ENCODE assay signal across 17 cellular contexts in genomic region chr13:19981685-19982238, GRCh38. TPM values are rescaled to one million over a fixed set of nuclear protein-coding genes. Genes with fewer than 3 reads are reported as not detected.
DNase-seq lines count a peak whose midpoint lies in the region; ATAC-seq and TF ChIP-seq lines count a peak whose summit lies in the region.
"Had no signal": no experiment of that assay in that cellular context is flagged by ENCODE, and none has a peak within 500 bp of the region (broad histone marks: within the 10 kb centered on the region; RNA-seq: fewer than 3 reads in every experiment).

No MANE protein-coding gene starts in this region.

- no peak overlapping the region for H3K4me3 Mint-ChIP-seq in activated CD8-positive, alpha-beta T cell treated with anti-CD3 and anti-CD28 coated beads for 36 hours
- H3K4me3 Mint-ChIP-seq in activated CD8-positive, alpha-beta T cell treated with anti-CD3 and anti-CD28 coated beads, Interleukin-2, amount 10 ng/mL, durations not matched to agents 7 days and 5 days = no peak overlapping the region
- no peak overlapping the region for H3K4me3 Mint-ChIP-seq in WTC11
- H3K4me3 Mint-ChIP-seq in CD4-positive, alpha-beta T cell = no peak overlapping the region
- H3K4me3 Mint-ChIP-seq: CD8-positive, alpha-beta memory T cell had no signal

- peaks cover 39% of the 10 kb centered on the region for H3K36me3 Mint-ChIP-seq in activated CD8-positive, alpha-beta T cell treated with anti-CD3 and anti-CD28 coated beads for 36 hours (ENCODE audit: low read depth)
- H3K36me3 Mint-ChIP-seq in activated CD8-positive, alpha-beta T cell treated with anti-CD3 and anti-CD28 coated beads, Interleukin-2, amount 10 ng/mL, durations not matched to agents 7 days and 5 days (ENCODE audit: low read depth) = peaks cover 39% of the 10 kb centered on the region
- peaks cover 22% of the 10 kb centered on the region for H3K36me3 Mint-ChIP-seq in WTC11
- peaks cover 73% of the 10 kb centered on the region for H3K36me3 Mint-ChIP-seq in CD4-positive, alpha-beta T cell (ENCODE audit: low read depth)

- no peak overlapping the region for H3K27ac ChIP-seq in CD4-positive, alpha-beta T cell (ENCODE audit: low read depth, low read length)
- H3K27ac ChIP-seq: BLaER1, HL-60, SJSA1 had no signal

- CTCF ChIA-PET in activated CD8-positive, alpha-beta T cell treated with anti-CD3 and anti-CD28 coated beads for 36 hours (lab: Charles Lee) = interaction anchor here (0.9 to 1.4 kb wide), 2 partner anchors 11 to 20 kb away, joined by 3 read pairs; no protein-coding TSS in a partner anchor
- CTCF ChIA-PET in activated CD8-positive, alpha-beta T cell treated with anti-CD3 and anti-CD28 coated beads, Interleukin-2, amount 10 ng/mL, durations not matched to agents 7 days and 5 days (lab: Charles Lee) = no interaction called here
- CTCF ChIA-PET in WTC11 (lab: Charles Lee) = interaction anchor here (1.0 kb wide), 1 partner anchor 22 kb away, joined by 3 read pairs; no protein-coding TSS in a partner anchor
- CTCF ChIA-PET in CD4-positive, alpha-beta T cell (lab: Charles Lee) = interaction anchor here (0.7 kb wide), 1 partner anchor 9 kb away, joined by 3 read pairs; no protein-coding TSS in a partner anchor

- no peaks in the 10 kb centered on the region for H3K27me3 Mint-ChIP-seq in activated CD8-positive, alpha-beta T cell treated with anti-CD3 and anti-CD28 coated beads for 36 hours
- no peaks in the 10 kb centered on the region for H3K27me3 Mint-ChIP-seq in activated CD8-positive, alpha-beta T cell treated with anti-CD3 and anti-CD28 coated beads, Interleukin-2, amount 10 ng/mL, durations not matched to agents 7 days and 5 days (ENCODE audit: low read depth)
- H3K27me3 Mint-ChIP-seq in WTC11 (ENCODE audit: low read depth) = no peaks in the 10 kb centered on the region
- H3K27me3 Mint-ChIP-seq in CD4-positive, alpha-beta T cell = no peaks in the 10 kb centered on the region
- H3K27me3 Mint-ChIP-seq: CD8-positive, alpha-beta memory T cell had no signal

- peaks cover 12% of the 10 kb centered on the region for H3K9me3 ChIP-seq in CD4-positive, alpha-beta T cell (ENCODE audit: control insufficient read depth, low read length)
- H3K9me3 ChIP-seq: HAP-1, SJSA1 had no signal

- peaks cover 6% of the 10 kb centered on the region for H3K9me3 Mint-ChIP-seq in activated CD8-positive, alpha-beta T cell treated with anti-CD3 and anti-CD28 coated beads for 36 hours
- no peaks in the 10 kb centered on the region for H3K9me3 Mint-ChIP-seq in activated CD8-positive, alpha-beta T cell treated with anti-CD3 and anti-CD28 coated beads, Interleukin-2, amount 10 ng/mL, durations not matched to agents 7 days and 5 days (ENCODE audit: insufficient read depth)
- H3K9me3 Mint-ChIP-seq in WTC11 = peaks cover 12% of the 10 kb centered on the region; the same call in 1 of the 2 replicates
- peaks cover 10% of the 10 kb centered on the region for H3K9me3 Mint-ChIP-seq in CD4-positive, alpha-beta T cell

- peaks cover 30% of the 10 kb centered on the region for H3K4me1 Mint-ChIP-seq in activated CD8-positive, alpha-beta T cell treated with anti-CD3 and anti-CD28 coated beads for 36 hours (ENCODE audit: low read depth)
- H3K4me1 Mint-ChIP-seq in activated CD8-positive, alpha-beta T cell treated with anti-CD3 and anti-CD28 coated beads, Interleukin-2, amount 10 ng/mL, durations not matched to agents 7 days and 5 days (ENCODE audit: low read depth) = peaks cover 12% of the 10 kb centered on the region
- H3K4me1 Mint-ChIP-seq in WTC11 = peaks cover 58% of the 10 kb centered on the region
- peaks cover 50% of the 10 kb centered on the region for H3K4me1 Mint-ChIP-seq in CD4-positive, alpha-beta T cell (ENCODE audit: low read depth)

- POLR2A ChIA-PET in activated CD8-positive, alpha-beta T cell treated with anti-CD3 and anti-CD28 coated beads for 36 hours (lab: Charles Lee) = no interaction called here
- POLR2A ChIA-PET in activated CD8-positive, alpha-beta T cell treated with anti-CD3 and anti-CD28 coated beads, Interleukin-2, amount 10 ng/mL, durations not matched to agents 7 days and 5 days (lab: Charles Lee) = no interaction called here
- POLR2A ChIA-PET in WTC11 (lab: Charles Lee) = no interaction called here
- POLR2A ChIA-PET in CD4-positive, alpha-beta T cell (lab: Charles Lee) = no interaction called here

- no peak for ATAC-seq in activated CD8-positive, alpha-beta T cell treated with anti-CD3 and anti-CD28 coated beads for 36 hours
- ATAC-seq in activated CD8-positive, alpha-beta T cell treated with anti-CD3 and anti-CD28 coated beads, Interleukin-2, amount 10 ng/mL, durations not matched to agents 7 days and 5 days = no peak
- no peak for ATAC-seq in WTC11
- ATAC-seq in CD4-positive, alpha-beta T cell (ENCODE audit: poor library complexity) = no peak
- ATAC-seq in HG02973 (IDR thresholded peaks at IDR 0.05; ENCODE audit: unreplicated experiment) = no peak

- H3K27ac Mint-ChIP-seq in activated CD8-positive, alpha-beta T cell treated with anti-CD3 and anti-CD28 coated beads for 36 hours = peak overlapping the region; percentile 39
- H3K27ac Mint-ChIP-seq in activated CD8-positive, alpha-beta T cell treated with anti-CD3 and anti-CD28 coated beads, Interleukin-2, amount 10 ng/mL, durations not matched to agents 7 days and 5 days = no peak overlapping the region
- peak overlapping the region; percentile 60 for H3K27ac Mint-ChIP-seq in WTC11
- no peak overlapping the region for H3K27ac Mint-ChIP-seq in CD4-positive, alpha-beta T cell

- no peak for TF ChIP-seq CTCF in activated CD8-positive, alpha-beta T cell treated with anti-CD3 and anti-CD28 coated beads for 36 hours (IDR thresholded peaks at IDR 0.05)
- no peak for TF ChIP-seq CTCF in WTC11 (IDR thresholded peaks at IDR 0.05)
- no peak for TF ChIP-seq CTCF in CD4-positive, alpha-beta T cell (IDR thresholded peaks at IDR 0.05)
- no peak for TF ChIP-seq CTCF in GM13976 (IDR thresholded peaks at IDR 0.05; ENCODE audit: borderline replicate concordance, control extremely low read depth, extremely low read depth, insufficient read depth, missing control alignments)

- intact Hi-C loops in activated CD8-positive, alpha-beta T cell treated with anti-CD3 and anti-CD28 coated beads for 36 hours (cut with micrococcal nuclease) = loop anchor here (10.0 kb wide), 1 partner anchor 183 kb away; the partner anchor contains the start of gene GJA3
- intact Hi-C loops in CD4-positive, alpha-beta T cell (cut with DNase I, micrococcal nuclease) = no loop called here

- no peak for DNase-seq in activated CD8-positive, alpha-beta T cell treated with anti-CD3 and anti-CD28 coated beads for 36 hours
- DNase-seq in activated CD8-positive, alpha-beta T cell treated with anti-CD3 and anti-CD28 coated beads, Interleukin-2, amount 10 ng/mL, durations not matched to agents 7 days and 5 days = no peak
- DNase-seq in WTC11 (ENCODE audit: low spot score) (no peak), iris pigment epithelial cell (ENCODE audit: low read depth) (peak; percentile 26), GM13976 (ENCODE audit: low spot score) (no peak)
- no peak for DNase-seq in CD4-positive, alpha-beta T cell
- DNase-seq: CD8-positive, alpha-beta memory T cell; DMS 273 treated with DMSO at 0.1 percent for 48 hours; NCI-H1092 treated with DMSO at 0.1 percent for 48 hours; NCI-H2107; NCI-H226; NCI-H524 treated with DMSO at 0.1 percent for 48 hours had no signal

- no peaks in the 10 kb centered on the region for H3K27me3 ChIP-seq in CD4-positive, alpha-beta T cell (ENCODE audit: control insufficient read depth, insufficient read depth, low read length)
- H3K27me3 ChIP-seq: BLaER1, SJSA1 had no signal

- in situ Hi-C loops in GM13976 (cut with MboI; ENCODE audit: low sequenced_read_pairs, unreplicated experiment) = loop anchor here (25.0 kb wide), 1 partner anchor 181 kb away; the partner anchor contains the start of gene GJA3

TF ChIP-seq in WTC11, 78 proteins besides CTCF, POLR2A, EP300 and RAD21 (continues in another document):
- TF ChIP-seq RELA (CRISPR knock-in tag; IDR thresholded peaks at IDR 0.05; ENCODE audit: borderline replicate concordance) (no peak), HMGA2 (CRISPR knock-in tag; IDR thresholded peaks at IDR 0.05) (no peak), CBFB (CRISPR knock-in tag; IDR thresholded peaks at IDR 0.05; ENCODE audit: low read depth) (no peak), OVOL2 (CRISPR knock-in tag; IDR thresholded peaks at IDR 0.05; ENCODE audit: borderline replicate concordance) (no peak), CDX4 (CRISPR knock-in tag; IDR thresholded peaks at IDR 0.05; ENCODE audit: borderline replicate concordance) (no peak), ZNF317 (CRISPR knock-in tag; IDR thresholded peaks at IDR 0.05; ENCODE audit: borderline replicate concordance, low read depth) (no peak), ZNF416 (CRISPR knock-in tag; IDR thresholded peaks at IDR 0.05) (no peak), GABPB1 (CRISPR knock-in tag; IDR thresholded peaks at IDR 0.05) (no peak), FOXJ3 (CRISPR knock-in tag; IDR thresholded peaks at IDR 0.05; ENCODE audit: borderline replicate concordance) (no peak)
- TF ChIP-seq, protein P1, sequence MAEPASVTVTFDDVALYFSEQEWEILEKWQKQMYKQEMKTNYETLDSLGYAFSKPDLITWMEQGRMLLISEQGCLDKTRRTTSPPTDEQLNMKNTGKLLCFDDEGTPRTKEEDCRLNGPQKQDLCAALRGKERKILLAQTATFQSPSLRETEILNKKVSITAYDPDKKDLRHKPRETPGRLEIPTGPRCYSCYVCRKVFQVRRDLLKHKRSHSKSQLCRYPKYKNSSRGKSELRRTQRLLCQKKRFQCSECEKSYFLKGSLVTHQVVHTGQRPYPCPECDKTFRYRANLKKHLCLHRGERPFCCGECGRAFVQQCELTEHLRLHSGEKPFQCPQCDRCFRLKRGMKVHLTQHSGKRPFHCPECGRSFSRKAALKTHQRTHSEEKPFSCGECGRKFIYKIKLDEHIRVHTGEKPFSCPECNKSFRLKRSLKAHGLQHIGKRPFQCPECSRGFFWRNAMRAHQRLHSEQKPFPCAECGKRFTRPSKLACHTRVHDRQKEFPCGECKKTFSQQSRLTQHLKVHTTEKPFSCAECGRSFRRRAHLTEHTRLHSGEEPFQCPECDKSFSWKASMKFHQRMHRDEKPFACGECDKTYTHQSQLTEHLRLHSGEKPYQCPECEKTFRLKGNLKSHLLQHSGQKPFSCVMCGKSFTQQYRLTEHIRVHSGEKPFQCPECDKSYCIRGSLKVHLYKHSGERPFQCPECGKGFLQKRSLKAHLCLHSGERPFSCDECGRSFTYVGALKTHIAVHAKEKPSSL (CRISPR knock-in tag; conservative IDR thresholded peaks at IDR 0.05) = no peak

RNA-seq across cellular contexts. Expression of gene ZMYM2, which starts 23.2 kb away (rescaled TPM):
- total RNA-seq in activated CD8-positive, alpha-beta T cell treated with anti-CD3 and anti-CD28 coated beads for 36 hours = 10 to 100 TPM; 79.2 to 82.0 TPM
- total RNA-seq in activated CD8-positive, alpha-beta T cell treated with anti-CD3 and anti-CD28 coated beads, Interleukin-2, amount 10 ng/mL, durations not matched to agents 7 days and 5 days = 10 to 100 TPM; 45.6 to 51.8 TPM
- total RNA-seq in WTC11 (2021) = 159 to 181 TPM (median 176 TPM) in 3 replicates
- total RNA-seq in CD4-positive, alpha-beta T cell = 100 to 1,000 TPM; 106 to 110 TPM

Comparison
In these comparisons a context has a peak if more than half of its experiments do, and no peak if none do; other contexts are left out.
1. H3K27ac Mint-ChIP-seq: peak in activated CD8-positive, alpha-beta T cell treated with anti-CD3 and anti-CD28 coated beads for 36 hours (single experiment) and WTC11 (single experiment); none in activated CD8-positive, alpha-beta T cell treated with anti-CD3 and anti-CD28 coated beads, Interleukin-2, amount 10 ng/mL, durations not matched to agents 7 days and 5 days (single experiment) and CD4-positive, alpha-beta T cell (single experiment).